In the genomic region with DNA sequence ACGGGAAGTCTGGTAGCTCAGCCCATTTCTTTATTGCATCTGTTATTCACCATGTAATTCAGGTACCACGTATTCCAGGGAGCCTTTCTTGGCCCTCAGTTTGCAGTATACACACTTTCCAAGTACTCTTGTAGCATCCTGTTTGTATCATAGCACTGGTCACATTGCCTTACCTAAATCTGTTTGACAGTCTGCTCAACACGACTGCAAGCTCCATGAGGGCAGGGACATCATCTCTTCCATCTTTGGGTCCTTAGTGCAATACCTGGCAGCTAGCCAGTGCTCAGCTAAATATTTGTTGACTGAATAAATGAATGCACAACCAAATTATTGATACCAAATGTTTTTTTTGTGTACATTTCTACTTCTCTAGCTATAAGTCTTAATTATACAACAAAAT, we compare ENCODE assay signal across 2 cellular contexts.
TF ChIP-seq lines count a peak whose summit lies in the region.

No MANE protein-coding gene starts in this region.

TF ChIP-seq in K562, 482 proteins besides CTCF, POLR2A, EP300 and RAD21:
- TF ChIP-seq TEAD2 (tag; IDR thresholded peaks at IDR 0.05): no peak
- TF ChIP-seq CBX1 (IDR thresholded peaks at IDR 0.05; ENCODE audit: low read depth): no peak
- TF ChIP-seq MEIS2 (IDR thresholded peaks at IDR 0.05; ENCODE audit: partially characterized antibody): no peak
- TF ChIP-seq, protein P1, sequence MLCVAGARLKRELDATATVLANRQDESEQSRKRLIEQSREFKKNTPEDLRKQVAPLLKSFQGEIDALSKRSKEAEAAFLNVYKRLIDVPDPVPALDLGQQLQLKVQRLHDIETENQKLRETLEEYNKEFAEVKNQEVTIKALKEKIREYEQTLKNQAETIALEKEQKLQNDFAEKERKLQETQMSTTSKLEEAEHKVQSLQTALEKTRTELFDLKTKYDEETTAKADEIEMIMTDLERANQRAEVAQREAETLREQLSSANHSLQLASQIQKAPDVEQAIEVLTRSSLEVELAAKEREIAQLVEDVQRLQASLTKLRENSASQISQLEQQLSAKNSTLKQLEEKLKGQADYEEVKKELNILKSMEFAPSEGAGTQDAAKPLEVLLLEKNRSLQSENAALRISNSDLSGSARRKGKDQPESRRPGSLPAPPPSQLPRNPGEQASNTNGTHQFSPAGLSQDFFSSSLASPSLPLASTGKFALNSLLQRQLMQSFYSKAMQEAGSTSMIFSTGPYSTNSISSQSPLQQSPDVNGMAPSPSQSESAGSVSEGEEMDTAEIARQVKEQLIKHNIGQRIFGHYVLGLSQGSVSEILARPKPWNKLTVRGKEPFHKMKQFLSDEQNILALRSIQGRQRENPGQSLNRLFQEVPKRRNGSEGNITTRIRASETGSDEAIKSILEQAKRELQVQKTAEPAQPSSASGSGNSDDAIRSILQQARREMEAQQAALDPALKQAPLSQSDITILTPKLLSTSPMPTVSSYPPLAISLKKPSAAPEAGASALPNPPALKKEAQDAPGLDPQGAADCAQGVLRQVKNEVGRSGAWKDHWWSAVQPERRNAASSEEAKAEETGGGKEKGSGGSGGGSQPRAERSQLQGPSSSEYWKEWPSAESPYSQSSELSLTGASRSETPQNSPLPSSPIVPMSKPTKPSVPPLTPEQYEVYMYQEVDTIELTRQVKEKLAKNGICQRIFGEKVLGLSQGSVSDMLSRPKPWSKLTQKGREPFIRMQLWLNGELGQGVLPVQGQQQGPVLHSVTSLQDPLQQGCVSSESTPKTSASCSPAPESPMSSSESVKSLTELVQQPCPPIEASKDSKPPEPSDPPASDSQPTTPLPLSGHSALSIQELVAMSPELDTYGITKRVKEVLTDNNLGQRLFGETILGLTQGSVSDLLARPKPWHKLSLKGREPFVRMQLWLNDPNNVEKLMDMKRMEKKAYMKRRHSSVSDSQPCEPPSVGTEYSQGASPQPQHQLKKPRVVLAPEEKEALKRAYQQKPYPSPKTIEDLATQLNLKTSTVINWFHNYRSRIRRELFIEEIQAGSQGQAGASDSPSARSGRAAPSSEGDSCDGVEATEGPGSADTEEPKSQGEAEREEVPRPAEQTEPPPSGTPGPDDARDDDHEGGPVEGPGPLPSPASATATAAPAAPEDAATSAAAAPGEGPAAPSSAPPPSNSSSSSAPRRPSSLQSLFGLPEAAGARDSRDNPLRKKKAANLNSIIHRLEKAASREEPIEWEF (CRISPR knock-in tag; IDR thresholded peaks at IDR 0.05): no peak
- TF ChIP-seq ZNF316 (IDR thresholded peaks at IDR 0.05): peak; percentile 68
- TF ChIP-seq ZNF445 (CRISPR knock-in tag; IDR thresholded peaks at IDR 0.05; ENCODE audit: low read depth): no peak
- no peak for TF ChIP-seq SMARCA5 (IDR thresholded peaks at IDR 0.05)
- TF ChIP-seq, protein P2, sequence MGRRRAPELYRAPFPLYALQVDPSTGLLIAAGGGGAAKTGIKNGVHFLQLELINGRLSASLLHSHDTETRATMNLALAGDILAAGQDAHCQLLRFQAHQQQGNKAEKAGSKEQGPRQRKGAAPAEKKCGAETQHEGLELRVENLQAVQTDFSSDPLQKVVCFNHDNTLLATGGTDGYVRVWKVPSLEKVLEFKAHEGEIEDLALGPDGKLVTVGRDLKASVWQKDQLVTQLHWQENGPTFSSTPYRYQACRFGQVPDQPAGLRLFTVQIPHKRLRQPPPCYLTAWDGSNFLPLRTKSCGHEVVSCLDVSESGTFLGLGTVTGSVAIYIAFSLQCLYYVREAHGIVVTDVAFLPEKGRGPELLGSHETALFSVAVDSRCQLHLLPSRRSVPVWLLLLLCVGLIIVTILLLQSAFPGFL (CRISPR knock-in tag; IDR thresholded peaks at IDR 0.05): no peak
- TF ChIP-seq NFIC (IDR thresholded peaks at IDR 0.05): peak; percentile 22; the same call in 1 of the 2 replicates

TF ChIP-seq in endothelial cell of umbilical vein, 7 proteins besides CTCF, POLR2A, EP300 and RAD21:
- no peak for TF ChIP-seq FOS (IDR thresholded peaks at IDR 0.05; ENCODE audit: borderline replicate concordance, insufficient read depth, low read length)
- TF ChIP-seq POLR2AphosphoS5 (IDR thresholded peaks at IDR 0.05; ENCODE audit: insufficient read depth, low read depth, low read length): peak; percentile 9
TF ChIP-seq in endothelial cell of umbilical vein: peak in this region for 1.
